In the genomic region with DNA sequence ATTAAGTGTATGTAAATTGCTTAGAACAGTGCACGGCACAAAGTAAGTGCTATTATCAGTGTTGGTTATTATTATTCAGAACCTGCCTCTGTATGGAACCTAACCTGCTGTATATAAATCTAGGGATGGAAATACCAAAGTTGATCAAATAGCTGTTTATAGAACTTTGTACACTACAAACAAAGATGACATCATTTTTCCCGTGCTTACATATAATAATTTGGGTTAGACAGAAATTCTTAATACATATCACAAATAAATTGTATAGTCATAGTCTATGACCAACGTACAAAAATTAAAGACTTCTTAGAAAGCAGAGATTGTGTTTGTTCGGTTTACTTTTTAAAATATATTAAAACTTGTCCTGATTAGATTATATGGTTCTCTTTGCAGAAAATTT, we compare ENCODE assay signal across 3 cellular contexts.
TF ChIP-seq lines count a peak whose summit lies in the region.
"Not testable (repeated sequence)": the region's sequence is repeated elsewhere in the genome, so short reads cannot be mapped to it uniquely, and the experiment has no call there.

No MANE protein-coding gene starts in this region.

TF ChIP-seq in HEK293, 187 proteins besides CTCF, POLR2A, EP300 and RAD21:
- peak; percentile 26; the same call in 1 of the 2 replicates for TF ChIP-seq ATF2 (tag by site-specific recombination; IDR thresholded peaks at IDR 0.05; ENCODE audit: low read depth)

TF ChIP-seq in K562, 482 proteins besides CTCF, POLR2A, EP300 and RAD21:
- peak; percentile 33; the same call in 1 of the 2 replicates for TF ChIP-seq ATF7 (IDR thresholded peaks at IDR 0.05)
- TF ChIP-seq, protein P1, sequence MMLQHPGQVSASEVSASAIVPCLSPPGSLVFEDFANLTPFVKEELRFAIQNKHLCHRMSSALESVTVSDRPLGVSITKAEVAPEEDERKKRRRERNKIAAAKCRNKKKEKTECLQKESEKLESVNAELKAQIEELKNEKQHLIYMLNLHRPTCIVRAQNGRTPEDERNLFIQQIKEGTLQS (IDR thresholded peaks at IDR 0.05) = peak; percentile 64; the same call in 1 of the 2 replicates
- TF ChIP-seq, protein P1 (CRISPR knock-in tag; conservative IDR thresholded peaks at IDR 0.05) = not testable (repeated sequence)

TF ChIP-seq in HepG2, 621 proteins besides CTCF, POLR2A, EP300 and RAD21:
- peak; percentile 53 for TF ChIP-seq ATF7 (IDR thresholded peaks at IDR 0.05)
- not testable (repeated sequence) for TF ChIP-seq ATF7 (CRISPR knock-in tag; IDR thresholded peaks at IDR 0.05)
